In genomic region chr20:44624743-44625271, GRCh38 we compare ENCODE assay signal across 22 cellular contexts.
"Had no signal": no experiment of that assay in that cellular context is flagged by ENCODE, and none has a peak within 500 bp of the region (broad histone marks: within the 10 kb centered on the region; RNA-seq: fewer than 3 reads in every experiment).

No MANE protein-coding gene starts in this region.

- ATAC-seq: foreskin keratinocyte, left lung, lower lobe of right lung, sciatic nerve had no signal

- H3K4me1 ChIP-seq: colonic mucosa, foreskin keratinocyte, left lung, lower lobe of right lung, transverse colon had no signal

- FAIRE-seq: endothelial cell of umbilical vein, keratinocyte had no signal

- H3K4me3 ChIP-seq: colonic mucosa, left lung, lower lobe of right lung, ovary, skin epidermis, stomach, thoracic aorta, transverse colon had no signal

- DNase-seq: colonic mucosa; dermis blood vessel endothelial cell; endodermal cell; erythroblast; foreskin keratinocyte; immature natural killer cell; lower lobe of right lung; mesenchymal stem cell; naive B cell; ovary; stimulated activated CD4-positive, alpha-beta T cell treated with anti-CD3 and anti-CD28 coated beads, Interleukin-2, amount 100 ng/mL, for 24 hours; stimulated activated CD4-positive, alpha-beta T cell treated with anti-CD3 and anti-CD28 coated beads, Interleukin-4, amount 100 ng/mL, for 4 hours; stimulated activated naive CD4-positive, alpha-beta T cell; stomach; substantia nigra; transverse colon had no signal

- H3K27ac ChIP-seq: colonic mucosa, foreskin keratinocyte, left lung, lower lobe of right lung, ovary, skin epidermis, stomach, thoracic aorta, transverse colon had no signal

- H3K36me3 ChIP-seq: colonic mucosa, ovary, transverse colon had no signal

- H3K9me3 ChIP-seq: colonic mucosa, lower lobe of right lung, ovary, stomach, thoracic aorta, transverse colon had no signal

- H3K27me3 ChIP-seq: colonic mucosa, foreskin keratinocyte, left lung, ovary, stomach, transverse colon had no signal
